In genomic region chr10:27155073-27155754, GRCh38 we compare ENCODE assay signal across 8 cellular contexts. TPM values are rescaled to one million over a fixed set of nuclear protein-coding genes. Genes with fewer than 3 reads are reported as not detected.
DNase-seq lines count a peak whose midpoint lies in the region; FAIRE-seq and TF ChIP-seq lines count a peak whose summit lies in the region.

TSS of gene MASTL (plus strand) at chr10:27155352. CDS start at chr10:27155427, 75 bp downstream.

- no peak within 1 kb of the TSS for H2BK15ac ChIP-seq in neuronal stem cell (ENCODE audit: low read length)

- WGBS in neuronal stem cell (ENCODE audit: extremely low coverage in 2 of 2, insufficient read length in 2 of 2, insufficient replicate concordance in 1 of 2), 2 donors, result no CpG with 5 or more reads among the region's 55 CpGs

- peak within 1 kb of the TSS; percentile 94 for H3K4me3 Mint-ChIP-seq in activated naive CD4-positive, alpha-beta T cell treated with anti-CD3 and anti-CD28 coated beads for 36 hours

- FAIRE-seq in H54 (lab: Jason Lieb, UNC), result peak; percentile 33
- FAIRE-seq in frontal cortex (lab: Jason Lieb, UNC), result no peak

- peak within 1 kb of the TSS; percentile 19 for H3K23ac ChIP-seq in neuronal stem cell (ENCODE audit: low read depth, low read length, poor library complexity)

- TF ChIP-seq POLR2A in H54 (IDR thresholded peaks at IDR 0.05; ENCODE audit: low read depth, low read length), result peak; percentile 60

- no peak within 1 kb of the TSS for H3K4ac ChIP-seq in neuronal stem cell (ENCODE audit: low read length)

- H3K18ac ChIP-seq in neuronal stem cell (ENCODE audit: low read length), result peak within 1 kb of the TSS; percentile 95

- H3K27ac ChIP-seq in SJSA1, result peak within 1 kb of the TSS; percentile 98
- peak within 1 kb of the TSS; percentile 84 for H3K27ac ChIP-seq in neuronal stem cell (replicated peaks; ENCODE audit: low read length)
- H3K27ac ChIP-seq in subcutaneous abdominal adipose tissue (ENCODE audit: low read depth, low read length), result peak within 1 kb of the TSS; percentile 100

- no peaks in the 10 kb centered on the region for H3K9me3 ChIP-seq in SJSA1 (replicated peaks)
- peaks cover 0 to 4% of the 10 kb centered on the region in 2 donors for H3K9me3 ChIP-seq in neuronal stem cell (replicated peaks in 1 of 2; ENCODE audit: control insufficient read depth in 2 of 2, insufficient read depth in 1 of 2, low read depth in 1 of 2, low read length in 2 of 2)
- no peaks in the 10 kb centered on the region for H3K9me3 ChIP-seq in subcutaneous abdominal adipose tissue (ENCODE audit: control insufficient read depth in 5 of 5, low read length in 5 of 5)

- H2AFZ ChIP-seq in neuronal stem cell (ENCODE audit: low read length), result peak within 1 kb of the TSS; percentile 87

- H3K14ac ChIP-seq in neuronal stem cell (ENCODE audit: low read length), result no peak within 1 kb of the TSS

- H3K36me3 ChIP-seq in SJSA1 (peaks cover 57% of the 10 kb centered on the region), neuronal stem cell (replicated peaks in 1 of 2; ENCODE audit: control insufficient read depth in 2 of 2, insufficient read depth in 2 of 2, low read length in 2 of 2) (peaks cover 12 to 47% of the 10 kb centered on the region in 2 donors), subcutaneous abdominal adipose tissue (ENCODE audit: control insufficient read depth in 5 of 5, insufficient read depth in 5 of 5, low read length in 5 of 5) (peaks cover 5 to 16% (median 6%) of the 10 kb centered on the region in 5 donors)

- H2BK12ac ChIP-seq in neuronal stem cell (ENCODE audit: low read length), result no peak within 1 kb of the TSS

- H3K9ac ChIP-seq in neuronal stem cell (ENCODE audit: low read depth, low read length, poor library complexity) (peak within 1 kb of the TSS; percentile 81), subcutaneous abdominal adipose tissue (ENCODE audit: low read length in 5 of 5) (peak within 1 kb of the TSS; percentile 97 to 100 (median 100))

- no peak within 1 kb of the TSS for H2BK5ac ChIP-seq in neuronal stem cell (ENCODE audit: low read length)

- H3K9me3 Mint-ChIP-seq in activated naive CD4-positive, alpha-beta T cell treated with anti-CD3 and anti-CD28 coated beads for 36 hours, result no peaks in the 10 kb centered on the region

- H4K91ac ChIP-seq in neuronal stem cell (ENCODE audit: low read depth, low read length, poor library complexity), result no peak within 1 kb of the TSS

- H4K8ac ChIP-seq in neuronal stem cell (ENCODE audit: low read depth, low read length), result no peak within 1 kb of the TSS

- H2AK5ac ChIP-seq in neuronal stem cell (ENCODE audit: low read depth, low read length), result peak within 1 kb of the TSS; percentile 20

- CTCF ChIA-PET in activated naive CD4-positive, alpha-beta T cell treated with anti-CD3 and anti-CD28 coated beads for 36 hours (lab: Charles Lee), result interaction anchor here (1.2 to 2.4 kb wide), 3 partner anchors 9 to 48 kb away, joined by 3 to 6 read pairs (median 4); no protein-coding TSS in a partner anchor

- peaks cover 46% of the 10 kb centered on the region for H3K4me1 Mint-ChIP-seq in activated naive CD4-positive, alpha-beta T cell treated with anti-CD3 and anti-CD28 coated beads for 36 hours (ENCODE audit: low read depth)

- H3K27me3 ChIP-seq in SJSA1 (replicated peaks), result no peaks in the 10 kb centered on the region
- H3K27me3 ChIP-seq in neuronal stem cell (ENCODE audit: control insufficient read depth in 3 of 3, insufficient read depth in 3 of 3, low read depth in 1 of 3, low read length in 3 of 3), result no peaks in the 10 kb centered on the region
- H3K27me3 ChIP-seq in subcutaneous abdominal adipose tissue (ENCODE audit: control insufficient read depth in 5 of 5, insufficient read depth in 4 of 5, low read length in 5 of 5), result no peaks in the 10 kb centered on the region

- H3K4me1 ChIP-seq in SJSA1 (replicated peaks) (peaks cover 30% of the 10 kb centered on the region), neuronal stem cell (ENCODE audit: control insufficient read depth in 2 of 2, insufficient read depth in 1 of 2, low read depth in 1 of 2, low read length in 2 of 2) (peaks cover 3 to 12% of the 10 kb centered on the region in 2 donors), subcutaneous abdominal adipose tissue (ENCODE audit: control insufficient read depth in 5 of 5, insufficient read depth in 5 of 5, low read length in 5 of 5) (peaks cover 8 to 34% (median 32%) of the 10 kb centered on the region in 5 donors)

- H3K36me3 Mint-ChIP-seq in activated naive CD4-positive, alpha-beta T cell treated with anti-CD3 and anti-CD28 coated beads for 36 hours (ENCODE audit: low read depth), result peaks cover 49% of the 10 kb centered on the region

- no peak within 1 kb of the TSS for H2BK120ac ChIP-seq in neuronal stem cell (ENCODE audit: low read depth, low read length)

- H3K27ac Mint-ChIP-seq in activated naive CD4-positive, alpha-beta T cell treated with anti-CD3 and anti-CD28 coated beads for 36 hours, result peak within 1 kb of the TSS; percentile 100

- no peaks in the 10 kb centered on the region for H3K27me3 Mint-ChIP-seq in activated naive CD4-positive, alpha-beta T cell treated with anti-CD3 and anti-CD28 coated beads for 36 hours (ENCODE audit: low read depth)

- peaks cover 10% of the 10 kb centered on the region for H3K79me1 ChIP-seq in neuronal stem cell (ENCODE audit: low read depth, low read length)

- peak; percentile 78 for DNase-seq in GF-D8 (lab: John Stamatoyannopoulos, UW)
- peak; percentile 75 for DNase-seq in H54 (ENCODE audit: insufficient read length, low spot score)
- DNase-seq in LoVo (ENCODE audit: low spot score), result peak; percentile 88
- DNase-seq in SJSA1 (ENCODE audit: low read depth in 1 of 2, low spot score in 2 of 2), result peak; percentile 95 to 98
- peak; percentile 95 for DNase-seq in activated naive CD4-positive, alpha-beta T cell treated with anti-CD3 and anti-CD28 coated beads for 36 hours
- peak; percentile 88 to 92 for DNase-seq in frontal cortex (ENCODE audit: low spot score in 2 of 2)
- DNase-seq in neuronal stem cell (ENCODE audit: low spot score), result peak; percentile 91

- peak within 1 kb of the TSS; percentile 73 for H3K4me3 ChIP-seq in SJSA1
- peak within 1 kb of the TSS; percentile 94 to 99 for H3K4me3 ChIP-seq in neuronal stem cell (ENCODE audit: low read length in 2 of 2)
- H3K4me3 ChIP-seq in subcutaneous abdominal adipose tissue (ENCODE audit: low read depth in 1 of 5, low read length in 5 of 5), result peak within 1 kb of the TSS; percentile 83 to 100 (median 99)

- H3K4me2 ChIP-seq in neuronal stem cell (ENCODE audit: insufficient read depth, low read length, poor library complexity, severe bottlenecking), result peak within 1 kb of the TSS; percentile 77

- intact Hi-C loops in activated naive CD4-positive, alpha-beta T cell treated with anti-CD3 and anti-CD28 coated beads for 36 hours (cut with micrococcal nuclease), result loop anchor here (1.0 to 10.0 kb wide), 9 partner anchors 87 to 1378 kb away; partner anchors contain the start of genes PDSS1, RAB18 and WAC

RNA-seq across cellular contexts. Expression of gene MASTL, which starts in this region (rescaled TPM):
- 23.2 and 43.5 TPM in 2 replicates for total RNA-seq in SJSA1 (2014; rRNA removed; shearing (Covaris generic))
- 10 to 100 TPM; 50.7 to 51.3 TPM for total RNA-seq in activated naive CD4-positive, alpha-beta T cell treated with anti-CD3 and anti-CD28 coated beads for 36 hours
- 14.3 TPM for total RNA-seq in frontal cortex
- 41.0 TPM for polyA plus RNA-seq in neuronal stem cell (2013, experiment 1 of 2)
- polyA plus RNA-seq in neuronal stem cell (2013, experiment 2 of 2), result 42.4 TPM

Comparison
In these comparisons a context has a peak if more than half of its experiments do, and no peak if none do; other contexts are left out.
1. Peak in every context shown above with its lines: DNase-seq, H3K4me3 ChIP-seq and H3K27ac ChIP-seq.